ENCODE assay signal across 10 cellular contexts in the genomic region with DNA sequence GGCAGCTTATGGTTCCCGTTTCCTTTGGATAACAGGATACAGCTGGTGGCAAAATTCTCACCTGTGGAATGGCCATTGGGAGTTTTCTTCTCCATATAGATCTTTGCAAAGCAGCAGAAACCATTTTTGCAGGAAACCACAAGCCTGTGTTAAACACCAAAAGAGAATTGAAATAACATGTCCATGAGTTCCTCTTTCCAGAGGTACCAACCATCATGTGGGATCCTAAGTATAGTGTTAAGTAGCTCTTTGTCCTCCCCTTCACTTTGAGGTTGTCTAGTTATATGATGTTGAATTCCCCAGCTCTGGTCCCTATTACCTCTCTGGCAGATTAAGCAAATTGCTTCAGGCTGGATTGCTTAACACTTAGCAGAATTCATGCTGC.
DNase-seq lines count a peak whose midpoint lies in the region; ATAC-seq and TF ChIP-seq lines count a peak whose summit lies in the region.
"Had no signal": no experiment of that assay in that cellular context is flagged by ENCODE, and none has a peak within 500 bp of the region (broad histone marks: within the 10 kb centered on the region; RNA-seq: fewer than 3 reads in every experiment).

No MANE protein-coding gene starts in this region.

- H3K27ac Mint-ChIP-seq in activated B cell treated with CpG ODN at 0.5 μM for 24 hours (peak overlapping the region; percentile 82), CD14-positive monocyte (peak overlapping the region in 1 of 7 donors; percentile 26)

- peak overlapping the region in 1 of 11 experiments; percentile 28; a peak in 1 of 22 replicates for H3K9ac ChIP-seq in BLaER1 treated with 17β-estradiol and CSF1 and Interleukin-3, amounts not matched to agents 10 nM and 100 nM

- peaks cover 29 to 40% (median 34%) of the 10 kb centered on the region in 10 experiments for H3K4me1 ChIP-seq in BLaER1 treated with 17β-estradiol and CSF1 and Interleukin-3, amounts not matched to agents 10 nM and 100 nM

- no peaks in the 10 kb centered on the region for H3K27me3 Mint-ChIP-seq in activated B cell treated with CpG ODN at 0.5 μM for 24 hours
- H3K27me3 Mint-ChIP-seq in CD14-positive monocyte (ENCODE audit: low read depth in 3 of 3), result peaks cover 0 to 2% (median 0%) of the 10 kb centered on the region in 3 donors

- DNase-seq in activated B cell treated with CpG ODN at 0.5 μM for 24 hours (no peak), NCI-H146 (lab: John Stamatoyannopoulos, UW) (no peak), CD14-positive monocyte (ENCODE audit: low spot score) (no peak), MG63 (no peak), iPS-NIHi7 (ENCODE audit: extremely low spot score) (no peak)
- DNase-seq: Peyer's patch had no signal

- peaks cover 0 to 10% (median 0%) of the 10 kb centered on the region in 11 experiments; a peak in 3 of 22 replicates for H3K27me3 ChIP-seq in BLaER1 treated with 17β-estradiol and CSF1 and Interleukin-3, amounts not matched to agents 10 nM and 100 nM
- no peaks in the 10 kb centered on the region for H3K27me3 ChIP-seq in MG63
- H3K27me3 ChIP-seq: Peyer's patch had no signal

- CTCF ChIA-PET in activated B cell treated with CpG ODN at 0.5 μM for 24 hours (lab: Charles Lee), result interaction anchor here (1.0 to 2.1 kb wide), 6 partner anchors 10 to 179 kb away, joined by 3 to 6 read pairs (median 6); no protein-coding TSS in a partner anchor

- H3K27ac ChIP-seq in BLaER1 treated with 17β-estradiol and CSF1 and Interleukin-3, amounts not matched to agents 10 nM and 100 nM, result no peak overlapping the region

- TF ChIP-seq CTCF in activated B cell treated with CpG ODN at 0.5 μM for 24 hours (IDR thresholded peaks at IDR 0.05) (no peak), CD14-positive monocyte (IDR thresholded peaks at IDR 0.05) (no peak)

- peaks cover 13% of the 10 kb centered on the region for H3K36me3 Mint-ChIP-seq in activated B cell treated with CpG ODN at 0.5 μM for 24 hours (ENCODE audit: low read depth)
- H3K36me3 Mint-ChIP-seq in CD14-positive monocyte, result peaks cover 0 to 2% of the 10 kb centered on the region in 2 donors

- POLR2A ChIA-PET in activated B cell treated with CpG ODN at 0.5 μM for 24 hours (lab: Charles Lee), result interaction anchor here (0.6 to 1.2 kb wide), 7 partner anchors 19 to 331 kb away, joined by 3 to 8 read pairs (median 4); no protein-coding TSS in a partner anchor

- H3K4me3 Mint-ChIP-seq in activated B cell treated with CpG ODN at 0.5 μM for 24 hours (peak overlapping the region; percentile 65), CD14-positive monocyte (no peak overlapping the region)
- H3K4me3 Mint-ChIP-seq: nephron had no signal

- H4K20me1 ChIP-seq in BLaER1 treated with 17β-estradiol and CSF1 and Interleukin-3, amounts not matched to agents 10 nM and 100 nM, result peaks cover 24 to 82% (median 52%) of the 10 kb centered on the region in 11 experiments; a peak in 19 of 22 replicates

- no peaks in the 10 kb centered on the region for H3K36me3 ChIP-seq in BLaER1 treated with 17β-estradiol and CSF1 and Interleukin-3, amounts not matched to agents 10 nM and 100 nM
- H3K36me3 ChIP-seq in MG63, result no peaks in the 10 kb centered on the region
- H3K36me3 ChIP-seq: Peyer's patch had no signal

- peak overlapping the region; percentile 64 to 92 (median 85) for H3K4me2 ChIP-seq in BLaER1 treated with 17β-estradiol and CSF1 and Interleukin-3, amounts not matched to agents 10 nM and 100 nM

- ATAC-seq in GM19463 (IDR thresholded peaks at IDR 0.05; ENCODE audit: unreplicated experiment), result peak; percentile 73
- ATAC-seq in HG03432 (IDR thresholded peaks at IDR 0.05; ENCODE audit: unreplicated experiment), result peak; percentile 28
- peak; percentile 50 for ATAC-seq in activated B cell treated with CpG ODN at 0.5 μM for 24 hours (ENCODE audit: low read depth)

- H3K9me3 Mint-ChIP-seq in activated B cell treated with CpG ODN at 0.5 μM for 24 hours (no peaks in the 10 kb centered on the region), CD14-positive monocyte (no peaks in the 10 kb centered on the region)
- H3K9me3 Mint-ChIP-seq: nephron had no signal

- intact Hi-C loops in activated B cell treated with CpG ODN at 0.5 μM for 24 hours (cut with micrococcal nuclease) (loop anchor here (1.0 to 2.0 kb wide), 2 partner anchors 8 to 19 kb away; no protein-coding TSS in a partner anchor), CD14-positive monocyte (cut with micrococcal nuclease) (loop anchor here in 1 of 2 donors (10.0 kb wide), 1 partner anchor 51 kb away; no protein-coding TSS in a partner anchor)

- H3K4me1 Mint-ChIP-seq in activated B cell treated with CpG ODN at 0.5 μM for 24 hours (peaks cover 92% of the 10 kb centered on the region), CD14-positive monocyte (peaks cover 26% of the 10 kb centered on the region)

- no peaks in the 10 kb centered on the region for H3K9me3 ChIP-seq in BLaER1 treated with 17β-estradiol and CSF1 and Interleukin-3, amounts not matched to agents 10 nM and 100 nM (replicated peaks in 1 of 11)
- no peaks in the 10 kb centered on the region for H3K9me3 ChIP-seq in MG63
- H3K9me3 ChIP-seq: Peyer's patch had no signal

- no peak overlapping the region for H3K4me3 ChIP-seq in BLaER1 treated with 17β-estradiol and CSF1 and Interleukin-3, amounts not matched to agents 10 nM and 100 nM
- no peak overlapping the region for H3K4me3 ChIP-seq in MG63
- H3K4me3 ChIP-seq: Peyer's patch had no signal
